ENCODE assay signal across 15 cellular contexts in genomic region chr1:45607407-45608074, GRCh38. TPM values are rescaled to one million over a fixed set of nuclear protein-coding genes. Genes with fewer than 3 reads are reported as not detected.
DNase-seq lines count a peak whose midpoint lies in the region; ATAC-seq and TF ChIP-seq lines count a peak whose summit lies in the region.
"Had no signal": no experiment of that assay in that cellular context is flagged by ENCODE, and none has a peak within 500 bp of the region (broad histone marks: within the 10 kb centered on the region; RNA-seq: fewer than 3 reads in every experiment).

No MANE protein-coding gene starts in this region.

- TF ChIP-seq RAD21 in SK-N-SH (IDR thresholded peaks at IDR 0.05; ENCODE audit: low read length): no peak

- H3F3A ChIP-seq in SK-N-SH (replicated peaks; ENCODE audit: insufficient read depth): no peaks in the 10 kb centered on the region

- CTCF ChIA-PET in activated CD8-positive, alpha-beta memory T cell treated with anti-CD3 and anti-CD28 coated beads, Interleukin-2, amount 10 ng/mL, durations not matched to agents 7 days and 5 days (lab: Charles Lee): interaction anchor here (0.6 kb wide), 1 partner anchor 196 kb away, joined by 3 read pairs; the partner anchor contains the start of gene MAST2
- CTCF ChIA-PET in SK-N-SH (lab: Yijun Ruan, JAX): no interaction called here

- no peaks in the 10 kb centered on the region for H3K27me3 ChIP-seq in HUES6 (ENCODE audit: control insufficient read depth, insufficient read depth, low read length)
- H3K27me3 ChIP-seq in SK-N-SH (ENCODE audit: insufficient read depth): no peaks in the 10 kb centered on the region
- H3K27me3 ChIP-seq: Peyer's patch, tibial artery had no signal

- DNase-seq in activated CD8-positive, alpha-beta memory T cell treated with anti-CD3 and anti-CD28 coated beads, Interleukin-2, amount 10 ng/mL, durations not matched to agents 7 days and 5 days: no peak
- no peak for DNase-seq in activated CD8-positive, alpha-beta memory T cell treated with anti-CD3 and anti-CD28 coated beads for 24 hours
- no peak for DNase-seq in activated naive CD8-positive, alpha-beta T cell treated with anti-CD3 and anti-CD28 coated beads, Interleukin-2, amount 50 U/mL, for 24 hours
- DNase-seq in naive thymus-derived CD8-positive, alpha-beta T cell: no peak
- no peak for DNase-seq in AG08395 (ENCODE audit: low spot score)
- no peak for DNase-seq in chondrocyte (ENCODE audit: low spot score)
- DNase-seq in SK-N-SH: no peak
- DNase-seq: ACHN, amniotic stem cell, DMS53, NCI-H1105 treated with DMSO at 0.1 percent for 48 hours, NCI-H446 treated with DMSO at 0.1 percent for 48 hours, Peyer's patch, tibial artery had no signal

- no peak overlapping the region for H2AFZ ChIP-seq in SK-N-SH (ENCODE audit: low read depth)

- H3K9ac ChIP-seq in HUES6 (ENCODE audit: low read length): no peak overlapping the region
- no peak overlapping the region for H3K9ac ChIP-seq in SK-N-SH

- H3K4me3 ChIP-seq in HUES6 (ENCODE audit: low read depth, low read length) (no peak overlapping the region), SK-N-SH (ENCODE audit: low read depth in 2 of 2, low read length in 1 of 2) (no peak overlapping the region)
- H3K4me3 ChIP-seq: Peyer's patch, tibial artery had no signal

- no peak overlapping the region for H3K4me2 ChIP-seq in SK-N-SH

- no peak for TF ChIP-seq EP300 in SK-N-SH (IDR thresholded peaks at IDR 0.05; ENCODE audit: borderline replicate concordance in 1 of 2, low read depth in 1 of 2, low read length in 1 of 2)

- no peaks in the 10 kb centered on the region for H3K9me3 ChIP-seq in HUES6 (ENCODE audit: control insufficient read depth, insufficient read depth, low read depth, low read length)
- no peaks in the 10 kb centered on the region for H3K9me3 ChIP-seq in SK-N-SH
- H3K9me3 ChIP-seq: Peyer's patch, tibial artery had no signal

- H3K36me3 ChIP-seq in HUES6 (ENCODE audit: control insufficient read depth, insufficient read depth, low read length): peaks cover 98% of the 10 kb centered on the region
- H3K36me3 ChIP-seq in SK-N-SH (replicated peaks in 1 of 2; ENCODE audit: control insufficient read depth in 1 of 2, insufficient read depth in 2 of 2, low read length in 1 of 2): peaks cover 52 to 64% of the 10 kb centered on the region in 2 experiments

- no peaks in the 10 kb centered on the region for H3K9me3 Mint-ChIP-seq in activated CD8-positive, alpha-beta memory T cell treated with anti-CD3 and anti-CD28 coated beads, Interleukin-2, amount 10 ng/mL, durations not matched to agents 7 days and 5 days (ENCODE audit: low read depth)
- no peaks in the 10 kb centered on the region for H3K9me3 Mint-ChIP-seq in activated naive CD8-positive, alpha-beta T cell treated with anti-CD3 and anti-CD28 coated beads, Interleukin-2, amount 50 U/mL, for 24 hours
- H3K9me3 Mint-ChIP-seq in naive thymus-derived CD8-positive, alpha-beta T cell: no peaks in the 10 kb centered on the region
- no peaks in the 10 kb centered on the region for H3K9me3 Mint-ChIP-seq in chondrocyte (ENCODE audit: low read depth)

- H3K27ac ChIP-seq in HUES6 (ENCODE audit: low read depth, low read length): 0 out of 2 replicates have a peak overlapping the region, but pooled peaks have one; percentile 8
- H3K27ac ChIP-seq in SK-N-SH (ENCODE audit: low read depth in 2 of 2, low read length in 1 of 2): no peak overlapping the region
- H3K27ac ChIP-seq: tibial artery had no signal

- peaks cover 64% of the 10 kb centered on the region; the same call in 1 of the 2 replicates for H3K79me2 ChIP-seq in SK-N-SH (ENCODE audit: insufficient read depth)

- 89% methylated on average over 6 of the region's 6 CpGs for WGBS in SK-N-SH (ENCODE audit: low lambda C conversion rate)

- no peaks in the 10 kb centered on the region for H3K27me3 Mint-ChIP-seq in activated CD8-positive, alpha-beta memory T cell treated with anti-CD3 and anti-CD28 coated beads, Interleukin-2, amount 10 ng/mL, durations not matched to agents 7 days and 5 days
- no peaks in the 10 kb centered on the region for H3K27me3 Mint-ChIP-seq in activated naive CD8-positive, alpha-beta T cell treated with anti-CD3 and anti-CD28 coated beads, Interleukin-2, amount 50 U/mL, for 24 hours
- no peaks in the 10 kb centered on the region for H3K27me3 Mint-ChIP-seq in naive thymus-derived CD8-positive, alpha-beta T cell
- no peaks in the 10 kb centered on the region for H3K27me3 Mint-ChIP-seq in chondrocyte (ENCODE audit: low read depth)

- no peaks in the 10 kb centered on the region for H3K9me2 ChIP-seq in SK-N-SH

- H4K20me1 ChIP-seq in SK-N-SH (ENCODE audit: insufficient read depth): no peaks in the 10 kb centered on the region; the same call in 1 of the 2 replicates

- no peak overlapping the region for H3K4me3 Mint-ChIP-seq in activated CD8-positive, alpha-beta memory T cell treated with anti-CD3 and anti-CD28 coated beads, Interleukin-2, amount 10 ng/mL, durations not matched to agents 7 days and 5 days
- no peak overlapping the region for H3K4me3 Mint-ChIP-seq in activated naive CD8-positive, alpha-beta T cell treated with anti-CD3 and anti-CD28 coated beads, Interleukin-2, amount 50 U/mL, for 24 hours
- peak overlapping the region in 2 of 10 donors; percentile 16 to 26 for H3K4me3 Mint-ChIP-seq in naive thymus-derived CD8-positive, alpha-beta T cell
- H3K4me3 Mint-ChIP-seq in chondrocyte (ENCODE audit: unreplicated experiment): no peak overlapping the region

- peaks cover 55% of the 10 kb centered on the region for H3K36me3 Mint-ChIP-seq in activated CD8-positive, alpha-beta memory T cell treated with anti-CD3 and anti-CD28 coated beads, Interleukin-2, amount 10 ng/mL, durations not matched to agents 7 days and 5 days
- peaks cover 66% of the 10 kb centered on the region for H3K36me3 Mint-ChIP-seq in activated naive CD8-positive, alpha-beta T cell treated with anti-CD3 and anti-CD28 coated beads, Interleukin-2, amount 50 U/mL, for 24 hours (ENCODE audit: low read depth)
- H3K36me3 Mint-ChIP-seq in naive thymus-derived CD8-positive, alpha-beta T cell: peaks cover 0 to 83% (median 13%) of the 10 kb centered on the region in 3 donors
- H3K36me3 Mint-ChIP-seq in chondrocyte (ENCODE audit: low read depth): peaks cover 18% of the 10 kb centered on the region

- ATAC-seq in activated CD8-positive, alpha-beta memory T cell treated with anti-CD3 and anti-CD28 coated beads, Interleukin-2, amount 10 ng/mL, durations not matched to agents 7 days and 5 days: no peak
- ATAC-seq in activated naive CD8-positive, alpha-beta T cell treated with anti-CD3 and anti-CD28 coated beads, Interleukin-2, amount 50 U/mL, for 24 hours: no peak
- no peak for ATAC-seq in naive thymus-derived CD8-positive, alpha-beta T cell

- H3K4me1 ChIP-seq in HUES6 (ENCODE audit: control insufficient read depth, insufficient read depth, low read length) (no peaks in the 10 kb centered on the region), SK-N-SH (ENCODE audit: control insufficient read depth in 1 of 2, insufficient read depth in 2 of 2, low read depth in 1 of 2, low read length in 1 of 2) (peaks cover 0 to 2% of the 10 kb centered on the region in 2 experiments; a peak in 1 of 4 replicates)
- H3K4me1 ChIP-seq: Peyer's patch had no signal

- POLR2A ChIA-PET in naive thymus-derived CD8-positive, alpha-beta T cell (lab: Charles Lee): no interaction called here
- POLR2A ChIA-PET in SK-N-SH (lab: Yijun Ruan, JAX): no interaction called here

- H3K27ac Mint-ChIP-seq in activated CD8-positive, alpha-beta memory T cell treated with anti-CD3 and anti-CD28 coated beads, Interleukin-2, amount 10 ng/mL, durations not matched to agents 7 days and 5 days: peak overlapping the region; percentile 56
- peak overlapping the region; percentile 27 for H3K27ac Mint-ChIP-seq in activated naive CD8-positive, alpha-beta T cell treated with anti-CD3 and anti-CD28 coated beads, Interleukin-2, amount 50 U/mL, for 24 hours
- H3K27ac Mint-ChIP-seq in naive thymus-derived CD8-positive, alpha-beta T cell: peak overlapping the region; percentile 16 to 78 (median 48)
- H3K27ac Mint-ChIP-seq in chondrocyte (ENCODE audit: unreplicated experiment): no peak overlapping the region

- TF ChIP-seq CTCF in chondrocyte (IDR thresholded peaks at IDR 0.05) (no peak), SK-N-SH (IDR thresholded peaks at IDR 0.05) (no peak)

- H3K4me1 Mint-ChIP-seq in activated CD8-positive, alpha-beta memory T cell treated with anti-CD3 and anti-CD28 coated beads, Interleukin-2, amount 10 ng/mL, durations not matched to agents 7 days and 5 days: peaks cover 25% of the 10 kb centered on the region
- peaks cover 8% of the 10 kb centered on the region for H3K4me1 Mint-ChIP-seq in activated naive CD8-positive, alpha-beta T cell treated with anti-CD3 and anti-CD28 coated beads, Interleukin-2, amount 50 U/mL, for 24 hours
- peaks cover 13 to 32% (median 19%) of the 10 kb centered on the region in 4 donors for H3K4me1 Mint-ChIP-seq in naive thymus-derived CD8-positive, alpha-beta T cell
- peaks cover 11% of the 10 kb centered on the region for H3K4me1 Mint-ChIP-seq in chondrocyte (ENCODE audit: low read depth)

RNA-seq across cellular contexts. Expression of gene CCDC17, which starts 16.3 kb away (rescaled TPM):
- total RNA-seq in activated CD8-positive, alpha-beta memory T cell treated with anti-CD3 and anti-CD28 coated beads, Interleukin-2, amount 10 ng/mL, durations not matched to agents 7 days and 5 days: 1 to 10 TPM; 2.5 to 3.9 TPM
- 1 to 10 TPM; 9.2 to 9.4 TPM for total RNA-seq in naive thymus-derived CD8-positive, alpha-beta T cell
- under 1 TPM in 1 of 3 donors, not detected in 2; 0.43 TPM for polyA plus RNA-seq in naive thymus-derived CD8-positive, alpha-beta T cell
- total RNA-seq in chondrocyte: 0.90 to 2.8 TPM (median 0.90 TPM) in 3 replicates
- polyA plus RNA-seq in SK-N-SH (2012; rRNA removed): 0.31 and 0.41 TPM in 2 replicates
- polyA plus RNA-seq in SK-N-SH (2012; cell fraction: cytosol; rRNA removed): 0.04 and 0.08 TPM in 2 replicates
- polyA plus RNA-seq in SK-N-SH (2012; cell fraction: nucleus; rRNA removed): 4.5 and 6.3 TPM in 2 replicates

RNA-seq across cellular contexts. Expression of gene NASP, which starts 23.7 kb away (rescaled TPM):
- total RNA-seq in activated CD8-positive, alpha-beta memory T cell treated with anti-CD3 and anti-CD28 coated beads, Interleukin-2, amount 10 ng/mL, durations not matched to agents 7 days and 5 days: 100 to 1,000 TPM; 233 to 256 TPM
- 10 to 100 TPM; 72.7 to 73.2 TPM for total RNA-seq in naive thymus-derived CD8-positive, alpha-beta T cell
- 10 to 100 TPM; 72.5 to 89.3 (median 84.0) TPM for polyA plus RNA-seq in naive thymus-derived CD8-positive, alpha-beta T cell
- total RNA-seq in chondrocyte: 38.9 to 76.9 TPM (median 42.3 TPM) in 3 replicates
- 152 and 153 TPM in 2 replicates for polyA plus RNA-seq in SK-N-SH (2012; rRNA removed)
- polyA plus RNA-seq in SK-N-SH (2012; cell fraction: cytosol; rRNA removed): 147 and 148 TPM in 2 replicates
- 145 and 158 TPM in 2 replicates for polyA plus RNA-seq in SK-N-SH (2012; cell fraction: nucleus; rRNA removed)

RNA-seq across cellular contexts. Expression of gene AKR1A1, which starts 56.9 kb away (rescaled TPM):
- total RNA-seq in activated CD8-positive, alpha-beta memory T cell treated with anti-CD3 and anti-CD28 coated beads, Interleukin-2, amount 10 ng/mL, durations not matched to agents 7 days and 5 days: 100 to 1,000 TPM; 137 to 150 TPM
- 10 to 100 TPM; 74.8 to 78.0 TPM for total RNA-seq in naive thymus-derived CD8-positive, alpha-beta T cell
- polyA plus RNA-seq in naive thymus-derived CD8-positive, alpha-beta T cell: 10 to 100 TPM; 82.8 to 96.3 (median 85.5) TPM
- 154 to 206 TPM (median 167 TPM) in 3 replicates for total RNA-seq in chondrocyte
- 156 and 185 TPM in 2 replicates for polyA plus RNA-seq in SK-N-SH (2012; rRNA removed)
- polyA plus RNA-seq in SK-N-SH (2012; cell fraction: cytosol; rRNA removed): 111 and 140 TPM in 2 replicates
- 215 and 220 TPM in 2 replicates for polyA plus RNA-seq in SK-N-SH (2012; cell fraction: nucleus; rRNA removed)
